1 cellular context compared by ENCODE assay signal in genomic region chr1:17438176-17438976, GRCh38.
A peak's percentile ranks its signal among the peaks of the same experiment; 100 is the strongest.
TF ChIP-seq lines count a peak whose summit lies in the region.

No MANE protein-coding gene starts in this region.

TF ChIP-seq in K562, 482 proteins besides CTCF, POLR2A, EP300 and RAD21 (continued from another document and continues in another):
- TF ChIP-seq ZNF277 (CRISPR knock-in tag; IDR thresholded peaks at IDR 0.05; ENCODE audit: borderline replicate concordance) (no peak), TARDBP (IDR thresholded peaks at IDR 0.05) (no peak), AFF4 (CRISPR knock-in tag; IDR thresholded peaks at IDR 0.05) (peak; percentile 86), FOS (IDR thresholded peaks at IDR 0.05; ENCODE audit: extremely low read depth, insufficient read length) (no peak), MAX (CRISPR knock-in tag; IDR thresholded peaks at IDR 0.05) (no peak), ZNF24 (IDR thresholded peaks at IDR 0.05) (no peak), HIVEP1 (CRISPR knock-in tag; IDR thresholded peaks at IDR 0.05) (no peak), TAL1 (IDR thresholded peaks at IDR 0.05) (no peak), ZKSCAN8 (CRISPR knock-in tag; IDR thresholded peaks at IDR 0.05) (no peak), ZNF655 (CRISPR knock-in tag; IDR thresholded peaks at IDR 0.05) (no peak), ZNF398 (CRISPR knock-in tag; IDR thresholded peaks at IDR 0.05) (no peak), TFE3 (CRISPR knock-in tag; IDR thresholded peaks at IDR 0.05) (no peak), ZNF407 (IDR thresholded peaks at IDR 0.05; ENCODE audit: low read depth) (no peak), CUX1 (CRISPR knock-in tag; IDR thresholded peaks at IDR 0.05) (no peak), GATA2 (CRISPR knock-in tag; IDR thresholded peaks at IDR 0.05) (no peak), KDM5B (IDR thresholded peaks at IDR 0.05; ENCODE audit: insufficient replicate concordance, low read depth, low read length) (peak; percentile 41), CBX1 (IDR thresholded peaks at IDR 0.05; ENCODE audit: low read depth) (no peak), ATF6 (CRISPR knock-in tag; IDR thresholded peaks at IDR 0.05) (no peak), JUND (IDR thresholded peaks at IDR 0.05; ENCODE audit: borderline replicate concordance, low read depth, low read length) (0 out of 2 replicates have a peak, but pooled peaks have one; percentile 12), JUND (tag; IDR thresholded peaks at IDR 0.05; ENCODE audit: borderline replicate concordance, low read depth, low read length) (no peak; the same call in 2 of the 3 replicates), THRB (CRISPR knock-in tag; conservative IDR thresholded peaks at IDR 0.05) (no peak), MCM3 (IDR thresholded peaks at IDR 0.05) (no peak)
